Comparison of ENCODE assay signal across 9 cellular contexts in genomic region chr6:139533166-139533565, GRCh38.
DNase-seq lines count a peak whose midpoint lies in the region; ATAC-seq, FAIRE-seq and TF ChIP-seq lines count a peak whose summit lies in the region.
"Had no signal": no experiment of that assay in that cellular context is flagged by ENCODE, and none has a peak within 500 bp of the region (broad histone marks: within the 10 kb centered on the region; RNA-seq: fewer than 3 reads in every experiment).

No MANE protein-coding gene starts in this region.

- DNase-seq in HL-60 (ENCODE audit: low read depth in 1 of 2, low spot score in 1 of 2) = no peak
- no peak for DNase-seq in adrenal gland
- no peak for DNase-seq in keratinocyte (ENCODE audit: low read depth, low spot score)
- no peak for DNase-seq in psoas muscle
- no peak for DNase-seq in NCI-H446 (lab: John Stamatoyannopoulos, UW)
- DNase-seq in DMS53 treated with DMSO at 0.1 percent for 48 hours (lab: John Stamatoyannopoulos, UW; ENCODE audit: unreplicated experiment) = no peak

- TF ChIP-seq POLR2A in adrenal gland (IDR thresholded peaks at IDR 0.05) = no peak

- H4K20me1 ChIP-seq in keratinocyte (ENCODE audit: control insufficient read depth, extremely low read depth, insufficient read depth, low read length) = no peaks in the 10 kb centered on the region

- no peak overlapping the region for H3K4me3 ChIP-seq in HL-60 (replicated peaks; ENCODE audit: insufficient read depth, low read length)
- H3K4me3 ChIP-seq in adrenal gland = no peak overlapping the region
- no peak overlapping the region for H3K4me3 ChIP-seq in keratinocyte (ENCODE audit: control insufficient read depth in 2 of 3, extremely low read depth in 1 of 3, insufficient read depth in 2 of 3, low read depth in 1 of 3, low read length in 3 of 3)
- H3K4me3 ChIP-seq in stomach smooth muscle (ENCODE audit: low read length in 2 of 2) = no peak overlapping the region
- no peak overlapping the region for H3K4me3 ChIP-seq in psoas muscle
- H3K4me3 ChIP-seq: HAP-1, lung had no signal

- no peak for ATAC-seq in psoas muscle

- no peaks in the 10 kb centered on the region for H3K9me3 ChIP-seq in adrenal gland (replicated peaks in 1 of 3)
- no peaks in the 10 kb centered on the region for H3K9me3 ChIP-seq in keratinocyte (ENCODE audit: control insufficient read depth, low read depth, low read length)
- no peaks in the 10 kb centered on the region for H3K9me3 ChIP-seq in stomach smooth muscle (ENCODE audit: control insufficient read depth in 2 of 2, low read length in 2 of 2)
- no peaks in the 10 kb centered on the region for H3K9me3 ChIP-seq in psoas muscle
- H3K9me3 ChIP-seq: HAP-1 had no signal

- TF ChIP-seq CTCF in HL-60 (IDR thresholded peaks at IDR 0.05; ENCODE audit: insufficient read depth, low read length) = no peak
- no peak for TF ChIP-seq CTCF in adrenal gland (IDR thresholded peaks at IDR 0.05)
- no peak for TF ChIP-seq CTCF in keratinocyte (optimal IDR thresholded peaks at IDR 0.05 in 1 of 3, IDR thresholded peaks at IDR 0.05 in 1 of 3, conservative IDR thresholded peaks at IDR 0.05 in 1 of 3; ENCODE audit: extremely low read depth in 1 of 3, insufficient read depth in 2 of 3, low read length in 3 of 3)
- TF ChIP-seq CTCF in psoas muscle (IDR thresholded peaks at IDR 0.05) = no peak

- intact Hi-C loops in adrenal gland (cut with DNase I) (no loop called here), psoas muscle (cut with DNase I) (no loop called here)

- dilution Hi-C loops in keratinocyte (cut with MboI; ENCODE audit: extremely low pct_ligation_motif_present, low sequenced_read_pairs) = no loop called here

- H3K4me1 ChIP-seq in adrenal gland (replicated peaks in 1 of 2) (peaks cover 0 to 15% of the 10 kb centered on the region in 2 donors), keratinocyte (ENCODE audit: control insufficient read depth, extremely low read depth, insufficient read depth, low read length) (peaks cover 15% of the 10 kb centered on the region), stomach smooth muscle (ENCODE audit: control insufficient read depth, insufficient read depth, low read length) (peaks cover 5% of the 10 kb centered on the region), psoas muscle (no peaks in the 10 kb centered on the region)
- H3K4me1 ChIP-seq: HAP-1 had no signal

- FAIRE-seq in keratinocyte (lab: Jason Lieb, UNC) = no peak

- H2AFZ ChIP-seq in keratinocyte (ENCODE audit: control insufficient read depth, low read length) = peak overlapping the region; percentile 77

- H3K9me1 ChIP-seq in keratinocyte (ENCODE audit: control insufficient read depth, extremely low read depth, insufficient read depth, low read length) = no peaks in the 10 kb centered on the region

- 77 to 88% (median 84%) methylated on average over 4 of the region's 4 CpGs for WGBS in adrenal gland, 4 donors
- WGBS in psoas muscle, 3 donors = 86 to 96% (median 90%) methylated on average over 4 of the region's 4 CpGs

- no peak overlapping the region for H3K9ac ChIP-seq in keratinocyte (ENCODE audit: control insufficient read depth, extremely low read depth, insufficient read depth, low read length)
- H3K9ac ChIP-seq in stomach smooth muscle (ENCODE audit: low read length in 2 of 2) = no peak overlapping the region

- 0 out of 2 replicates have a peak overlapping the region, but pooled peaks have one; percentile 27 for H3K27ac ChIP-seq in HL-60 (replicated peaks)
- H3K27ac ChIP-seq in adrenal gland = peak overlapping the region in 3 of 5 donors; percentile 4 to 65 (median 28)
- no peak overlapping the region for H3K27ac ChIP-seq in keratinocyte (ENCODE audit: control insufficient read depth, insufficient read depth, low read length)
- peak overlapping the region; percentile 1 for H3K27ac ChIP-seq in stomach smooth muscle (ENCODE audit: low read length)
- H3K27ac ChIP-seq in psoas muscle = no peak overlapping the region

- no peaks in the 10 kb centered on the region for H3K79me2 ChIP-seq in keratinocyte (ENCODE audit: control insufficient read depth, insufficient read depth, low read length)

- H3K36me3 ChIP-seq in adrenal gland (replicated peaks in 1 of 2) = no peaks in the 10 kb centered on the region
- no peaks in the 10 kb centered on the region for H3K36me3 ChIP-seq in keratinocyte (ENCODE audit: control insufficient read depth in 2 of 2, extremely low read depth in 1 of 2, insufficient read depth in 2 of 2, low read length in 2 of 2)
- H3K36me3 ChIP-seq in stomach smooth muscle (ENCODE audit: control insufficient read depth in 2 of 2, insufficient read depth in 2 of 2, low read length in 2 of 2) = no peaks in the 10 kb centered on the region
- no peaks in the 10 kb centered on the region for H3K36me3 ChIP-seq in psoas muscle (ENCODE audit: insufficient read depth in 1 of 2, low read depth in 1 of 2)
- H3K36me3 ChIP-seq: HAP-1 had no signal

- H3K27me3 ChIP-seq in HL-60 (ENCODE audit: insufficient read depth, poor library complexity, severe bottlenecking) = no peaks in the 10 kb centered on the region
- no peaks in the 10 kb centered on the region for H3K27me3 ChIP-seq in adrenal gland
- no peaks in the 10 kb centered on the region for H3K27me3 ChIP-seq in keratinocyte (ENCODE audit: control insufficient read depth, extremely low read depth, insufficient read depth, low read length)
- no peaks in the 10 kb centered on the region for H3K27me3 ChIP-seq in stomach smooth muscle (ENCODE audit: control insufficient read depth in 1 of 2, insufficient read depth in 2 of 2, low read length in 2 of 2)
- no peaks in the 10 kb centered on the region for H3K27me3 ChIP-seq in psoas muscle (ENCODE audit: insufficient read depth in 3 of 3, low read length in 2 of 3)

- H3K4me2 ChIP-seq in keratinocyte (ENCODE audit: control insufficient read depth, extremely low read depth, insufficient read depth, low read depth, low read length) = peak overlapping the region; percentile 72

Comparison
In these comparisons a context has a peak if more than half of its experiments do, and no peak if none do; other contexts are left out.
1. H3K27ac ChIP-seq: peak in HL-60 (single experiment), adrenal gland (3 of 5) and stomach smooth muscle (single experiment); none in keratinocyte (single experiment) and psoas muscle (single experiment).